ENCODE assay signal across 11 cellular contexts in genomic region chr11:95917188-95918036, GRCh38. TPM values are rescaled to one million over a fixed set of nuclear protein-coding genes. Genes with fewer than 3 reads are reported as not detected.
DNase-seq lines count a peak whose midpoint lies in the region; ATAC-seq and TF ChIP-seq lines count a peak whose summit lies in the region.
"Had no signal": no experiment of that assay in that cellular context is flagged by ENCODE, and none has a peak within 500 bp of the region (broad histone marks: within the 10 kb centered on the region; RNA-seq: fewer than 3 reads in every experiment).

No MANE protein-coding gene starts in this region.

- ATAC-seq in GM18909 (IDR thresholded peaks at IDR 0.05; ENCODE audit: poor library complexity, unreplicated experiment): no peak
- no peak for ATAC-seq in HG02759 (IDR thresholded peaks at IDR 0.05; ENCODE audit: unreplicated experiment)
- no peak for ATAC-seq in HG03159 (IDR thresholded peaks at IDR 0.05; ENCODE audit: unreplicated experiment)

- CTCF ChIA-PET in mammary epithelial cell (lab: Charles Lee; ENCODE audit: low non-redundant PET): no interaction called here

- TF ChIP-seq CTCF in mammary epithelial cell (conservative IDR thresholded peaks at IDR 0.05 in 1 of 2, IDR thresholded peaks at IDR 0.05 in 1 of 2; ENCODE audit: extremely low read depth in 1 of 2, insufficient read depth in 1 of 2, low read depth in 1 of 2, low read length in 2 of 2): no peak

- DNase-seq in NCI-H2227 (lab: John Stamatoyannopoulos, UW; ENCODE audit: unreplicated experiment) (peak; percentile 14), mammary epithelial cell (peak; percentile 24), mucosa of gallbladder (ENCODE audit: low spot score) (peak; percentile 31), GM19240 (ENCODE audit: insufficient read length, low spot score) (no peak)
- DNase-seq: CD4-positive, CD25-positive, alpha-beta regulatory T cell; NCI-H524 treated with DMSO at 0.1 percent for 48 hours; sigmoid colon had no signal

- H3K36me3 ChIP-seq in HUES48 (ENCODE audit: control insufficient read depth, insufficient read depth, low read length): no peaks in the 10 kb centered on the region
- no peaks in the 10 kb centered on the region for H3K36me3 ChIP-seq in mammary epithelial cell (ENCODE audit: insufficient read depth, low read length)
- H3K36me3 ChIP-seq: sigmoid colon had no signal

- intact Hi-C loops in mammary epithelial cell (cut with micrococcal nuclease): no loop called here

- H3K4me2 ChIP-seq in mammary epithelial cell (ENCODE audit: insufficient read depth, low read depth, low read length): peak overlapping the region; percentile 52

- H4K20me1 ChIP-seq in mammary epithelial cell (ENCODE audit: insufficient read depth, low read length): no peaks in the 10 kb centered on the region

- H3K27ac ChIP-seq in HUES48 (ENCODE audit: low read depth, low read length): no peak overlapping the region
- peak overlapping the region; percentile 49 for H3K27ac ChIP-seq in mammary epithelial cell (ENCODE audit: insufficient read depth, low read depth, low read length)

- in situ Hi-C loops in mammary epithelial cell (cut with MboI; ENCODE audit: low sequenced_read_pairs in 2 of 2): no loop called here

- H3K27me3 ChIP-seq in HUES48 (ENCODE audit: control insufficient read depth, insufficient read depth, low read length) (no peaks in the 10 kb centered on the region), mammary epithelial cell (ENCODE audit: insufficient read depth, low read length) (no peaks in the 10 kb centered on the region)
- H3K27me3 ChIP-seq: sigmoid colon had no signal

- no peaks in the 10 kb centered on the region for H3K9me3 ChIP-seq in HUES48 (ENCODE audit: control insufficient read depth, insufficient read depth, low read length)
- H3K9me3 ChIP-seq in mammary epithelial cell (replicated peaks; ENCODE audit: insufficient read depth, low read length): no peaks in the 10 kb centered on the region
- H3K9me3 ChIP-seq: sigmoid colon had no signal

- no TSS peak for BruUV-seq in mammary epithelial cell (replicated peaks; lab: Mats Ljungman, UMichigan)

- dilution Hi-C loops in mammary epithelial cell (cut with HindIII; ENCODE audit: low sequenced_read_pairs): no loop called here

- H3K4me1 ChIP-seq in HUES48 (ENCODE audit: control insufficient read depth, insufficient read depth, low read length) (peaks cover 22% of the 10 kb centered on the region), mammary epithelial cell (ENCODE audit: insufficient read depth, low read length) (peaks cover 38% of the 10 kb centered on the region)

- WGBS in mammary epithelial cell (ENCODE audit: low coverage, missing lambda C conversion rate): 75% methylated on average over 8 of the region's 8 CpGs

- H3K9ac ChIP-seq in HUES48 (ENCODE audit: low read depth, low read length): no peak overlapping the region
- H3K9ac ChIP-seq in mammary epithelial cell (ENCODE audit: insufficient read depth, low read length): no peak overlapping the region

- no peak overlapping the region for H2AFZ ChIP-seq in mammary epithelial cell (ENCODE audit: low read depth, low read length)

- H3K4me3 ChIP-seq in HUES48 (ENCODE audit: low read depth, low read length): peak overlapping the region; percentile 29; the same call in 1 of the 2 replicates
- no peak overlapping the region for H3K4me3 ChIP-seq in mammary epithelial cell (replicated peaks in 1 of 3; ENCODE audit: insufficient read depth in 1 of 3, low read depth in 2 of 3, low read length in 3 of 3)
- H3K4me3 ChIP-seq: sigmoid colon had no signal

- H3K79me2 ChIP-seq in mammary epithelial cell (ENCODE audit: insufficient read depth, low read length): peaks cover 89% of the 10 kb centered on the region

RNA-seq across cellular contexts. Expression of gene MTMR2, which starts 6.5 kb away (rescaled TPM):
- total RNA-seq in mammary epithelial cell: 10 to 100 TPM; 47.2 to 50.7 TPM
- 23.8 TPM for polyA plus RNA-seq in mammary epithelial cell
- polyA minus RNA-seq in mammary epithelial cell: 35.9 TPM
- 40.2 TPM for total RNA-seq in mucosa of gallbladder
